Comparison of ENCODE assay signal across 9 cellular contexts in the genomic region with DNA sequence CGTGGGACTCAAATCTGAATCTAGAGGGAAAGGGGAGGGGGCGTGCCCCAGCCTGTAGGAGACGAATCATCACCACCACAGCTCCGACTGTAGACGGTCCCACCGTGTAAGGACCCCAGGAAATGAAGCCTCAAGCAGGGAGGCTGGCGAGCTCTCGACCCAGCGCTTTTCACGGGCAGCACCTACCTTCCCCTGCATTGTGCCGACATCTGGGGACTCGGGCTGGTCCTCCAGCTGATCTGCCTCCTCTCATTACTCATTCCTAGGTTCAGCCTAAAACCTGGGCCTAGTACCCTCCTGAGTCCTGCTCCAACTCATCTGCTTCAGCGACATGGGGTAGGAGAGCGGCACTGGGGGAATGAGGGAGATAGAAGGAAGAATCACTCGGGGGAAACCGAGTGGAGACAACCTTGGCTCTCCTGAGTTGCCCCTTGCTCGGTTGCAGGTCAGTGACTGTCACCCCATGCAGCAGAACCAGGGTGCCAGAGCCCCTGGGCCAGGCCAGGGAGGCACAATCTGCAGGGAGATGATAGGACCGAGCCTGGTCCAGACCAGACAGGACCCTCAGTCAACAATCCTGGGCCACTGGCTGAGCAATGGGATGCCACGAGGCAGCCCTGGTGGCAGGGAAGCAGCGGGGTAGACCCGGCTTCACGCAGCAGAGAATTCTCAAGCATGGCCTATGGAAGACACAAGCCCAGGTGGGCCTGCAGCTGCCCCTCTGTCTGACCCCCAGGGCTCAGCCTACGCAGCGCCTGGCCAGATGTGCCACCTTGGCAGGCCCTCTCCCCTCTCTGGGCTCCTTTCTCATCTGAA. TPM values are rescaled to one million over a fixed set of nuclear protein-coding genes. Genes with fewer than 3 reads are reported as not detected.
DNase-seq lines count a peak whose midpoint lies in the region; ATAC-seq and TF ChIP-seq lines count a peak whose summit lies in the region.
"Had no signal": no experiment of that assay in that cellular context is flagged by ENCODE, and none has a peak within 500 bp of the region (broad histone marks: within the 10 kb centered on the region; RNA-seq: fewer than 3 reads in every experiment).

No MANE protein-coding gene starts in this region.

- H3K4me3 ChIP-seq in GM06990 (replicated peaks; ENCODE audit: low read depth, low read length) (peak overlapping the region; percentile 37; the same call in 1 of the 2 replicates), left ventricle myocardium inferior (peak overlapping the region; percentile 97), sigmoid colon (peak overlapping the region in 3 of 4 donors; percentile 86 to 95 (median 87))

- H3K27me3 Mint-ChIP-seq in activated B cell treated with CpG ODN at 0.5 μM for 24 hours = peaks cover 56% of the 10 kb centered on the region

- H3K36me3 Mint-ChIP-seq in activated B cell treated with CpG ODN at 0.5 μM for 24 hours (ENCODE audit: low read depth) = no peaks in the 10 kb centered on the region

- no peak for ATAC-seq in activated B cell treated with CpG ODN at 0.5 μM for 24 hours (ENCODE audit: low read depth)

- TF ChIP-seq EP300 in sigmoid colon (IDR thresholded peaks at IDR 0.05) = no peak

- no peak overlapping the region for H3K27ac Mint-ChIP-seq in activated B cell treated with CpG ODN at 0.5 μM for 24 hours
- H3K27ac Mint-ChIP-seq: T-helper 2 cell treated with Interferon-gamma antibody and Interleukin-4, amounts not matched to agents 5 μg/mL and 100 μg/mL, for 36 hours had no signal

- intact Hi-C loops in activated B cell treated with CpG ODN at 0.5 μM for 24 hours (cut with micrococcal nuclease) (no loop called here), left ventricle myocardium inferior (cut with micrococcal nuclease) (no loop called here), sigmoid colon (cut with DNase I) (no loop called here)

- CTCF ChIA-PET in activated B cell treated with CpG ODN at 0.5 μM for 24 hours (lab: Charles Lee) = no interaction called here

- no peaks in the 10 kb centered on the region for H3K9me3 Mint-ChIP-seq in activated B cell treated with CpG ODN at 0.5 μM for 24 hours
- H3K9me3 Mint-ChIP-seq: T-helper 2 cell treated with Interferon-gamma antibody and Interleukin-4, amounts not matched to agents 5 μg/mL and 100 μg/mL, for 36 hours had no signal

- H3K9me3 ChIP-seq in left ventricle myocardium inferior (replicated peaks) (no peaks in the 10 kb centered on the region), sigmoid colon (no peaks in the 10 kb centered on the region)

- TF ChIP-seq CTCF in GM06990 (IDR thresholded peaks at IDR 0.05; ENCODE audit: insufficient read depth, low read length, poor library complexity, severe bottlenecking) (no peak), activated B cell treated with CpG ODN at 0.5 μM for 24 hours (IDR thresholded peaks at IDR 0.05) (no peak), left ventricle myocardium inferior (IDR thresholded peaks at IDR 0.05; ENCODE audit: borderline replicate concordance) (no peak), sigmoid colon (IDR thresholded peaks at IDR 0.05) (no peak)

- no peak for TF ChIP-seq POLR2A in sigmoid colon (IDR thresholded peaks at IDR 0.05)

- H3K27ac ChIP-seq in left ventricle myocardium inferior (replicated peaks) (peak overlapping the region; percentile 98), sigmoid colon (peak overlapping the region; percentile 91 to 96 (median 93))

- WGBS in sigmoid colon, 2 donors = 70 to 72% methylated on average over 24 of the region's 24 CpGs

- peaks cover 12% of the 10 kb centered on the region for H3K4me1 Mint-ChIP-seq in activated B cell treated with CpG ODN at 0.5 μM for 24 hours

- H3K27me3 ChIP-seq in GM06990 (replicated peaks; ENCODE audit: control insufficient read depth, insufficient read depth, low read length) (no peaks in the 10 kb centered on the region), left ventricle myocardium inferior (ENCODE audit: low read depth) (no peaks in the 10 kb centered on the region), sigmoid colon (no peaks in the 10 kb centered on the region)

- POLR2A ChIA-PET in activated B cell treated with CpG ODN at 0.5 μM for 24 hours (lab: Charles Lee) = no interaction called here

- H3K4me1 ChIP-seq in left ventricle myocardium inferior (peaks cover 97% of the 10 kb centered on the region), sigmoid colon (peaks cover 0 to 97% (median 95%) of the 10 kb centered on the region in 4 donors)

- DNase-seq in GM06990 (ENCODE audit: extremely low read depth, insufficient read length) = no peak
- DNase-seq in activated B cell treated with CpG ODN at 0.5 μM for 24 hours = no peak
- peak; percentile 12 for DNase-seq in left ventricle myocardium inferior
- peak; percentile 66 for DNase-seq in sigmoid colon
- DNase-seq in NCI-H510A (lab: John Stamatoyannopoulos, UW) = no peak
- no peak for DNase-seq in stimulated activated CD4-positive, alpha-beta T cell treated with anti-CD3 and anti-CD28 coated beads, Interleukin-2, amount 100 ng/mL, for 48 hours
- DNase-seq in activated CD8-positive, alpha-beta memory T cell treated with anti-CD3 and anti-CD28 coated beads, Interleukin-2, amount 50 U/mL, for 48 hours = no peak
- DNase-seq in dermis blood vessel endothelial cell = no peak

- no peaks in the 10 kb centered on the region; the same call in 1 of the 2 replicates for H3K36me3 ChIP-seq in GM06990 (ENCODE audit: control insufficient read depth, insufficient read depth, low read length)
- H3K36me3 ChIP-seq in left ventricle myocardium inferior = no peaks in the 10 kb centered on the region
- H3K36me3 ChIP-seq in sigmoid colon = no peaks in the 10 kb centered on the region

- peak overlapping the region; percentile 56 for H3K4me3 Mint-ChIP-seq in activated B cell treated with CpG ODN at 0.5 μM for 24 hours
- H3K4me3 Mint-ChIP-seq: T-helper 2 cell treated with Interferon-gamma antibody and Interleukin-4, amounts not matched to agents 5 μg/mL and 100 μg/mL, for 36 hours had no signal

RNA-seq across cellular contexts. Expression of gene BCAR1, which starts 0.8 kb away (rescaled TPM):
- not detected in 2 replicates for total RNA-seq in activated B cell treated with CpG ODN at 0.5 μM for 24 hours
- total RNA-seq in left ventricle myocardium inferior = 82.8 TPM
- 10 to 100 TPM; 21.7 to 42.9 (median 32.4) TPM for total RNA-seq in sigmoid colon
- polyA plus RNA-seq in sigmoid colon = 10 to 100 TPM; 45.0 to 82.3 (median 72.6) TPM
- total RNA-seq in dermis blood vessel endothelial cell = 141 and 300 TPM in 2 replicates

RNA-seq across cellular contexts. Expression of gene CTRB1, which starts 33.5 kb away (rescaled TPM):
- total RNA-seq in activated B cell treated with CpG ODN at 0.5 μM for 24 hours (not detected in 2 replicates), left ventricle myocardium inferior (not detected), sigmoid colon (not detected), dermis blood vessel endothelial cell (not detected in 2 replicates)
- polyA plus RNA-seq in sigmoid colon = 10 to 100 TPM in 1 of 3 donors, under 1 TPM in 1, not detected in 1; 0.48 to 16.8 TPM

RNA-seq across cellular contexts. Expression of gene CTRB2, which starts 45.3 kb away (rescaled TPM):
- not detected in 2 replicates for total RNA-seq in activated B cell treated with CpG ODN at 0.5 μM for 24 hours
- not detected for total RNA-seq in left ventricle myocardium inferior
- not detected for total RNA-seq in sigmoid colon
- 10 to 100 TPM in 1 of 3 donors, under 1 TPM in 1, not detected in 1; 0.42 to 17.4 TPM for polyA plus RNA-seq in sigmoid colon
- not detected in 2 replicates for total RNA-seq in dermis blood vessel endothelial cell

Comparison
In these comparisons a context has a peak if more than half of its experiments do, and no peak if none do; other contexts are left out.
1. DNase-seq: peak in left ventricle myocardium inferior (single experiment) and sigmoid colon (single experiment); none in GM06990 (single experiment), activated B cell treated with CpG ODN at 0.5 μM for 24 hours (single experiment), NCI-H510A (single experiment), stimulated activated CD4-positive, alpha-beta T cell treated with anti-CD3 and anti-CD28 coated beads, Interleukin-2, amount 100 ng/mL, for 48 hours (0 of 2), activated CD8-positive, alpha-beta memory T cell treated with anti-CD3 and anti-CD28 coated beads, Interleukin-2, amount 50 U/mL, for 48 hours (single experiment) and dermis blood vessel endothelial cell (single experiment).
2. H3K4me3 ChIP-seq: peak in every context shown above with its lines; median percentile 97 in left ventricle myocardium inferior; 87 in sigmoid colon; 37 in GM06990.
3. RNA of gene BCAR1, which starts 0.8 kb away (total RNA-seq): 141 to 300 TPM in dermis blood vessel endothelial cell, 82.8 TPM in left ventricle myocardium inferior (single experiment) and 21.7 to 42.9 TPM in sigmoid colon; not detected in activated B cell treated with CpG ODN at 0.5 μM for 24 hours; every median in the first group is over 10 times any median in the second.